1 cellular context compared by ENCODE assay signal in genomic region chr14:53462931-53463778, GRCh38.
TF ChIP-seq lines count a peak whose summit lies in the region.

No MANE protein-coding gene starts in this region.

TF ChIP-seq in GM23338, 12 proteins besides CTCF, POLR2A, EP300 and RAD21 (continued from another document):
- 0 out of 2 replicates have a peak, but pooled peaks have one; percentile 20 for TF ChIP-seq ZNF462 (CRISPR knock-in tag; IDR thresholded peaks at IDR 0.05)
TF ChIP-seq in GM23338: peak in this region for 1.
